8 cellular contexts compared by ENCODE assay signal in genomic region chr18:3012306-3012919, GRCh38. TPM values are rescaled to one million over a fixed set of nuclear protein-coding genes. Genes with fewer than 3 reads are reported as not detected.
DNase-seq lines count a peak whose midpoint lies in the region; ATAC-seq and TF ChIP-seq lines count a peak whose summit lies in the region.

No MANE protein-coding gene starts in this region.

- peak overlapping the region; percentile 15 to 50 for H3K4me3 ChIP-seq in body of pancreas

- H3K27ac ChIP-seq in 22Rv1 (peak overlapping the region; percentile 64), body of pancreas (peak overlapping the region; percentile 86 to 95 (median 94))

- H3K36me3 ChIP-seq in body of pancreas (replicated peaks in 1 of 2; ENCODE audit: insufficient read depth in 1 of 2, low read depth in 2 of 2): no peaks in the 10 kb centered on the region

- no peaks in the 10 kb centered on the region for H3K9me3 Mint-ChIP-seq in T-helper 1 cell treated with Interleukin-12 subunit alpha and Interleukin-12 subunit beta and Interleukin-4 antibody, amounts not matched to agents 30 μg/mL and 1 μg/mL, for 36 hours

- no peaks in the 10 kb centered on the region for H3K9me3 ChIP-seq in body of pancreas

- peaks cover 23% of the 10 kb centered on the region for H3K4me1 ChIP-seq in body of pancreas

- no peak for TF ChIP-seq CTCF in 22Rv1 (IDR thresholded peaks at IDR 0.05)
- no peak for TF ChIP-seq CTCF in body of pancreas (IDR thresholded peaks at IDR 0.05)

- ATAC-seq in GM18868 (IDR thresholded peaks at IDR 0.05; ENCODE audit: unreplicated experiment): peak; percentile 16
- peak; percentile 43 for ATAC-seq in HG03439 (IDR thresholded peaks at IDR 0.05; ENCODE audit: unreplicated experiment)
- ATAC-seq in body of pancreas: peak; percentile 51

- peak; percentile 32 to 53 (median 47) for DNase-seq in body of pancreas
- peak; percentile 75 for DNase-seq in iPS-NIHi11 (ENCODE audit: low spot score)
- peak; percentile 62 for DNase-seq in stimulated activated CD4-positive, alpha-beta T cell treated with anti-CD3 and anti-CD28 coated beads, Interleukin-15, amount 100 ng/mL, for 24 hours
- DNase-seq in NCI-H187 treated with DMSO at 0.1 percent for 48 hours (lab: John Stamatoyannopoulos, UW): no peak

- intact Hi-C loops in body of pancreas (cut with DNase I): no loop called here

- TF ChIP-seq POLR2A in body of pancreas (IDR thresholded peaks at IDR 0.05): no peak

- peak overlapping the region; percentile 87 for H3K27ac Mint-ChIP-seq in T-helper 1 cell treated with Interleukin-12 subunit alpha and Interleukin-12 subunit beta and Interleukin-4 antibody, amounts not matched to agents 30 μg/mL and 1 μg/mL, for 36 hours

- H3K4me1 Mint-ChIP-seq in T-helper 1 cell treated with Interleukin-12 subunit alpha and Interleukin-12 subunit beta and Interleukin-4 antibody, amounts not matched to agents 30 μg/mL and 1 μg/mL, for 36 hours (ENCODE audit: low read depth): peaks cover 66% of the 10 kb centered on the region

- peak overlapping the region; percentile 93 for H3K4me3 Mint-ChIP-seq in T-helper 1 cell treated with Interleukin-12 subunit alpha and Interleukin-12 subunit beta and Interleukin-4 antibody, amounts not matched to agents 30 μg/mL and 1 μg/mL, for 36 hours

- H3K27me3 Mint-ChIP-seq in T-helper 1 cell treated with Interleukin-12 subunit alpha and Interleukin-12 subunit beta and Interleukin-4 antibody, amounts not matched to agents 30 μg/mL and 1 μg/mL, for 36 hours (ENCODE audit: low read depth): no peaks in the 10 kb centered on the region

- WGBS in body of pancreas, 2 donors: 0 to 3% methylated on average over 6 to 46 of the region's 61 CpGs

- H3K36me3 Mint-ChIP-seq in T-helper 1 cell treated with Interleukin-12 subunit alpha and Interleukin-12 subunit beta and Interleukin-4 antibody, amounts not matched to agents 30 μg/mL and 1 μg/mL, for 36 hours (ENCODE audit: low read depth): peaks cover 33% of the 10 kb centered on the region

- H3K27me3 ChIP-seq in body of pancreas: no peaks in the 10 kb centered on the region

RNA-seq across cellular contexts. Expression of gene LPIN2, which starts 0.5 kb away (rescaled TPM):
- total RNA-seq in body of pancreas: 10 to 100 TPM; 10.9 to 35.3 TPM
